ENCODE assay signal across 16 cellular contexts in the genomic region with DNA sequence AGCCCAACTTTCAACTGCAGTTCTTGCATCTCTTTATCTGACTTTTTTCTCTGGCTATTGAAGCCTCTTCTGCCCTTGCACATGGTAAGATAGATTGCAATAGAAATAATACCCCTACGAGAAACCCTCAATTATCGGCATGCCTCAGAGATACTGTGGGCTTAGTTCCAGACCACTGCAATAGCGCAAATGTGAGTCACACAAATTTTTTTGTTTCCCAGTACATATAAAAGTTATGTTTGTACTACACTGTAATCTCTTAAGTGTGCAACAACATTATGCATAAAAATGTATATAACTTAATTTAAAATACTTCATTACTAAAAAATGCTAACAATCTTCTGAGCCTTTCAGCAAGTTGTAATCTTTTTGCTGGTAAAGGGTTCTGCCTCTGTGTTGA.
DNase-seq lines count a peak whose midpoint lies in the region; ATAC-seq and TF ChIP-seq lines count a peak whose summit lies in the region.
"Had no signal": no experiment of that assay in that cellular context is flagged by ENCODE, and none has a peak within 500 bp of the region (broad histone marks: within the 10 kb centered on the region; RNA-seq: fewer than 3 reads in every experiment).

No MANE protein-coding gene starts in this region.

- no peak overlapping the region for H3K27ac Mint-ChIP-seq in activated CD8-positive, alpha-beta T cell treated with anti-CD3 and anti-CD28 coated beads for 36 hours
- no peak overlapping the region for H3K27ac Mint-ChIP-seq in stimulated activated effector memory CD8-positive, alpha-beta T cell treated with anti-CD3 and anti-CD28 coated beads, Interleukin-12 subunit alpha, Interleukin-12 subunit beta, amount 100 ng/mL, for 72 hours
- H3K27ac Mint-ChIP-seq: activated CD4-positive, alpha-beta memory T cell treated with anti-CD3 and anti-CD28 coated beads, Interleukin-2, amount 10 ng/mL, durations not matched to agents 7 days and 5 days; stimulated activated naive CD8-positive, alpha-beta T cell treated with anti-CD3 and anti-CD28 coated beads, Interleukin-15, Interleukin-2, amounts not matched to agents 100 ng/mL and 50 ng/mL, for 24 hours had no signal

- 69 to 71% methylated on average over 3 of the region's 3 CpGs for WGBS in tibial nerve, 2 donors

- no peaks in the 10 kb centered on the region for H3K27me3 Mint-ChIP-seq in activated CD8-positive, alpha-beta T cell treated with anti-CD3 and anti-CD28 coated beads for 36 hours
- H3K27me3 Mint-ChIP-seq: activated CD4-positive, alpha-beta memory T cell treated with anti-CD3 and anti-CD28 coated beads, Interleukin-2, amount 10 ng/mL, durations not matched to agents 7 days and 5 days; stimulated activated naive CD8-positive, alpha-beta T cell treated with anti-CD3 and anti-CD28 coated beads, Interleukin-15, Interleukin-2, amounts not matched to agents 100 ng/mL and 50 ng/mL, for 24 hours had no signal

- H3K27ac ChIP-seq in tibial nerve: no peak overlapping the region
- H3K27ac ChIP-seq: BLaER1 treated with 17β-estradiol and CSF1 and Interleukin-3, amounts not matched to agents 10 nM and 100 nM; neutrophil had no signal

- H3K4me3 ChIP-seq in AG04449 (ENCODE audit: low read depth, low read length) (no peak overlapping the region), tibial nerve (no peak overlapping the region)
- H3K4me3 ChIP-seq: BLaER1 treated with 17β-estradiol and CSF1 and Interleukin-3, amounts not matched to agents 10 nM and 100 nM had no signal

- H3K4me1 Mint-ChIP-seq in activated CD8-positive, alpha-beta T cell treated with anti-CD3 and anti-CD28 coated beads for 36 hours (ENCODE audit: low read depth): no peaks in the 10 kb centered on the region
- no peaks in the 10 kb centered on the region for H3K4me1 Mint-ChIP-seq in stimulated activated effector memory CD8-positive, alpha-beta T cell treated with anti-CD3 and anti-CD28 coated beads, Interleukin-12 subunit alpha, Interleukin-12 subunit beta, amount 100 ng/mL, for 72 hours
- H3K4me1 Mint-ChIP-seq: activated CD4-positive, alpha-beta memory T cell treated with anti-CD3 and anti-CD28 coated beads, Interleukin-2, amount 10 ng/mL, durations not matched to agents 7 days and 5 days had no signal

- H3K36me3 ChIP-seq in tibial nerve: no peaks in the 10 kb centered on the region
- H3K36me3 ChIP-seq: BLaER1 treated with 17β-estradiol and CSF1 and Interleukin-3, amounts not matched to agents 10 nM and 100 nM; neutrophil had no signal

- no peak overlapping the region for H3K4me3 Mint-ChIP-seq in activated CD8-positive, alpha-beta T cell treated with anti-CD3 and anti-CD28 coated beads for 36 hours
- no peak overlapping the region for H3K4me3 Mint-ChIP-seq in stimulated activated effector memory CD8-positive, alpha-beta T cell treated with anti-CD3 and anti-CD28 coated beads, Interleukin-12 subunit alpha, Interleukin-12 subunit beta, amount 100 ng/mL, for 72 hours
- H3K4me3 Mint-ChIP-seq: activated CD4-positive, alpha-beta memory T cell treated with anti-CD3 and anti-CD28 coated beads, Interleukin-2, amount 10 ng/mL, durations not matched to agents 7 days and 5 days; stimulated activated naive CD8-positive, alpha-beta T cell treated with anti-CD3 and anti-CD28 coated beads, Interleukin-15, Interleukin-2, amounts not matched to agents 100 ng/mL and 50 ng/mL, for 24 hours had no signal

- no peaks in the 10 kb centered on the region for H3K27me3 ChIP-seq in tibial nerve
- H3K27me3 ChIP-seq: BLaER1 treated with 17β-estradiol and CSF1 and Interleukin-3, amounts not matched to agents 10 nM and 100 nM; neutrophil had no signal

- no peaks in the 10 kb centered on the region for H3K4me1 ChIP-seq in tibial nerve
- H3K4me1 ChIP-seq: BLaER1 treated with 17β-estradiol and CSF1 and Interleukin-3, amounts not matched to agents 10 nM and 100 nM had no signal

- intact Hi-C loops in activated CD8-positive, alpha-beta T cell treated with anti-CD3 and anti-CD28 coated beads for 36 hours (cut with micrococcal nuclease): no loop called here

- POLR2A ChIA-PET in AG04449 (lab: Yijun Ruan, JAX): no interaction called here
- POLR2A ChIA-PET in activated CD8-positive, alpha-beta T cell treated with anti-CD3 and anti-CD28 coated beads for 36 hours (lab: Charles Lee): no interaction called here

- TF ChIP-seq EP300 in tibial nerve (IDR thresholded peaks at IDR 0.05): no peak

- peak; percentile 79 for DNase-seq in AG04449 (ENCODE audit: low read depth, low spot score)
- peak; percentile 83 for DNase-seq in HCEC 1CT
- DNase-seq in amniotic epithelial cell (ENCODE audit: low read depth): peak; percentile 90
- DNase-seq in hepatic stellate cell (ENCODE audit: low spot score): peak; percentile 6
- no peak for DNase-seq in activated CD8-positive, alpha-beta T cell treated with anti-CD3 and anti-CD28 coated beads for 36 hours
- no peak for DNase-seq in stimulated activated effector memory CD8-positive, alpha-beta T cell treated with anti-CD3 and anti-CD28 coated beads, Interleukin-12 subunit alpha, Interleukin-12 subunit beta, amount 100 ng/mL, for 72 hours (ENCODE audit: low spot score in 2 of 2)
- DNase-seq in tibial nerve (ENCODE audit: low spot score in 2 of 2): no peak
- no peak for DNase-seq in DMS 273 treated with DMSO at 0.1 percent for 48 hours (lab: John Stamatoyannopoulos, UW)
- DNase-seq: activated CD4-positive, alpha-beta memory T cell treated with anti-CD3 and anti-CD28 coated beads, Interleukin-2, amount 10 ng/mL, durations not matched to agents 7 days and 5 days; anterior cingulate cortex; DMS53; NCI-H2107; SHP77 treated with DMSO at 0.1 percent for 48 hours had no signal

- H3K9me3 Mint-ChIP-seq in activated CD8-positive, alpha-beta T cell treated with anti-CD3 and anti-CD28 coated beads for 36 hours: no peaks in the 10 kb centered on the region
- H3K9me3 Mint-ChIP-seq in stimulated activated effector memory CD8-positive, alpha-beta T cell treated with anti-CD3 and anti-CD28 coated beads, Interleukin-12 subunit alpha, Interleukin-12 subunit beta, amount 100 ng/mL, for 72 hours: peaks cover 5% of the 10 kb centered on the region
- H3K9me3 Mint-ChIP-seq: activated CD4-positive, alpha-beta memory T cell treated with anti-CD3 and anti-CD28 coated beads, Interleukin-2, amount 10 ng/mL, durations not matched to agents 7 days and 5 days; stimulated activated naive CD8-positive, alpha-beta T cell treated with anti-CD3 and anti-CD28 coated beads, Interleukin-15, Interleukin-2, amounts not matched to agents 100 ng/mL and 50 ng/mL, for 24 hours had no signal

- no peak for TF ChIP-seq CTCF in AG04449 (IDR thresholded peaks at IDR 0.05; ENCODE audit: insufficient read depth, low read length, missing control alignments)
- no peak for TF ChIP-seq CTCF in activated CD8-positive, alpha-beta T cell treated with anti-CD3 and anti-CD28 coated beads for 36 hours (IDR thresholded peaks at IDR 0.05)
- TF ChIP-seq CTCF in tibial nerve (IDR thresholded peaks at IDR 0.05): no peak

- ATAC-seq in activated CD8-positive, alpha-beta T cell treated with anti-CD3 and anti-CD28 coated beads for 36 hours: no peak
- ATAC-seq in stimulated activated effector memory CD8-positive, alpha-beta T cell treated with anti-CD3 and anti-CD28 coated beads, Interleukin-12 subunit alpha, Interleukin-12 subunit beta, amount 100 ng/mL, for 72 hours: no peak

- H3K36me3 Mint-ChIP-seq in activated CD8-positive, alpha-beta T cell treated with anti-CD3 and anti-CD28 coated beads for 36 hours (ENCODE audit: low read depth): no peaks in the 10 kb centered on the region
- H3K36me3 Mint-ChIP-seq in stimulated activated effector memory CD8-positive, alpha-beta T cell treated with anti-CD3 and anti-CD28 coated beads, Interleukin-12 subunit alpha, Interleukin-12 subunit beta, amount 100 ng/mL, for 72 hours: no peaks in the 10 kb centered on the region

- no peaks in the 10 kb centered on the region for H3K9me3 ChIP-seq in tibial nerve
- H3K9me3 ChIP-seq: BLaER1 treated with 17β-estradiol and CSF1 and Interleukin-3, amounts not matched to agents 10 nM and 100 nM; neutrophil had no signal

- TF ChIP-seq POLR2A in tibial nerve (IDR thresholded peaks at IDR 0.05): no peak

- CTCF ChIA-PET in AG04449 (lab: Yijun Ruan, JAX): interaction anchor here (0.6 to 2.7 kb wide), 3 partner anchors 9 to 350 kb away, joined by 3 to 17 read pairs (median 5); no protein-coding TSS in a partner anchor
- CTCF ChIA-PET in activated CD8-positive, alpha-beta T cell treated with anti-CD3 and anti-CD28 coated beads for 36 hours (lab: Charles Lee): no interaction called here

Comparison
In these comparisons a context has a peak if more than half of its experiments do, and no peak if none do; other contexts are left out.
1. DNase-seq: peak in AG04449 (single experiment), HCEC 1CT (single experiment), amniotic epithelial cell (single experiment) and hepatic stellate cell (single experiment); none in activated CD8-positive, alpha-beta T cell treated with anti-CD3 and anti-CD28 coated beads for 36 hours (single experiment), stimulated activated effector memory CD8-positive, alpha-beta T cell treated with anti-CD3 and anti-CD28 coated beads, Interleukin-12 subunit alpha, Interleukin-12 subunit beta, amount 100 ng/mL, for 72 hours (0 of 2), tibial nerve (0 of 2) and DMS 273 treated with DMSO at 0.1 percent for 48 hours (single experiment).